In genomic region chr3:58433400-58434169, GRCh38 we compare ENCODE assay signal across 8 cellular contexts. TPM values are rescaled to one million over a fixed set of nuclear protein-coding genes. Genes with fewer than 3 reads are reported as not detected.
DNase-seq lines count a peak whose midpoint lies in the region; ATAC-seq and TF ChIP-seq lines count a peak whose summit lies in the region.

Gene PDHB, minus strand, starts transcription at chr3:58433832. Its CDS starts 23 bp downstream, at chr3:58433809.

- H3K36me3 ChIP-seq in Peyer's patch (peaks cover 0 to 35% (median 5%) of the 10 kb centered on the region in 3 donors), esophagus muscularis mucosa (peaks cover 27 to 38% (median 34%) of the 10 kb centered on the region in 4 donors)

- H3K27me3 ChIP-seq in Peyer's patch (no peaks in the 10 kb centered on the region), esophagus muscularis mucosa (no peaks in the 10 kb centered on the region)

- DNase-seq in DMS53 treated with DMSO at 0.1 percent for 48 hours (lab: John Stamatoyannopoulos, UW; ENCODE audit: unreplicated experiment): peak; percentile 31
- peak; percentile 83 for DNase-seq in Jurkat, Clone E6-1 (ENCODE audit: low read depth, low spot score)
- DNase-seq in Peyer's patch: peak; percentile 88 to 96 (median 95)
- peak; percentile 94 to 95 for DNase-seq in activated T-cell treated with anti-CD3 and anti-CD28 coated beads, Interleukin-2, amount 50 U/mL, for 48 hours
- peak; percentile 97 for DNase-seq in esophagus muscularis mucosa (ENCODE audit: extremely low spot score)
- peak; percentile 93 for DNase-seq in myocyte (ENCODE audit: low read depth)
- peak; percentile 77 to 87 for DNase-seq in stimulated activated CD8-positive, alpha-beta memory T cell treated with anti-CD3 and anti-CD28 coated beads, Interleukin-7, amount 100 ng/mL, for 4 hours (ENCODE audit: low read depth in 2 of 2)

- H3K27ac ChIP-seq in Peyer's patch (peak within 1 kb of the TSS; percentile 91 to 94 (median 94)), esophagus muscularis mucosa (replicated peaks in 1 of 4) (peak within 1 kb of the TSS; percentile 82 to 95 (median 90))

- TF ChIP-seq EP300 in esophagus muscularis mucosa (IDR thresholded peaks at IDR 0.05): no peak

- no peaks in the 10 kb centered on the region for H3K9me3 ChIP-seq in Peyer's patch
- no peaks in the 10 kb centered on the region for H3K9me3 ChIP-seq in esophagus muscularis mucosa

- ATAC-seq in GM21717 (IDR thresholded peaks at IDR 0.05; ENCODE audit: unreplicated experiment): peak; percentile 93

- intact Hi-C loops in esophagus muscularis mucosa (cut with DNase I): loop anchor here (2.0 kb wide), 1 partner anchor 57 kb away; no protein-coding TSS in a partner anchor

- 0% methylated on average over 6 of the region's 67 CpGs for WGBS in esophagus muscularis mucosa

- TF ChIP-seq CTCF in Peyer's patch (IDR thresholded peaks at IDR 0.05) (peak in 1 of 6 experiments; percentile 6), esophagus muscularis mucosa (IDR thresholded peaks at IDR 0.05) (no peak)

- H3K4me1 ChIP-seq in Peyer's patch (peaks cover 5 to 10% (median 8%) of the 10 kb centered on the region in 4 donors), esophagus muscularis mucosa (peaks cover 26 to 68% (median 59%) of the 10 kb centered on the region in 4 donors)

- TF ChIP-seq POLR2A in Peyer's patch (IDR thresholded peaks at IDR 0.05) (peak; percentile 77 to 82), esophagus muscularis mucosa (IDR thresholded peaks at IDR 0.05; ENCODE audit: low read depth) (peak; percentile 66)

- peak within 1 kb of the TSS; percentile 70 for H3K4me3 ChIP-seq in Jurkat, Clone E6-1 (ENCODE audit: low read length)
- peak within 1 kb of the TSS; percentile 76 to 91 (median 86) for H3K4me3 ChIP-seq in Peyer's patch
- peak within 1 kb of the TSS; percentile 61 to 79 (median 72) for H3K4me3 ChIP-seq in esophagus muscularis mucosa

RNA-seq across cellular contexts. Expression of gene PDHB, which starts in this region (rescaled TPM):
- 115 TPM for polyA plus RNA-seq in Jurkat, Clone E6-1 (2012; ENCODE audit: insufficient read depth, insufficient read length)
- total RNA-seq in Peyer's patch (100 to 1,000 TPM in 2 of 4 donors, 10 to 100 TPM in 2; 66.6 to 126 (median 96.8) TPM), esophagus muscularis mucosa (100 to 1,000 TPM; 100 to 138 (median 122) TPM), myocyte (196 and 319 TPM in 2 replicates)
- 124 TPM for polyA plus RNA-seq in myocyte (2012)

Comparison
In these comparisons a context has a peak if more than half of its experiments do, and no peak if none do; other contexts are left out.
1. Peak in every context shown above with its lines: DNase-seq, ATAC-seq, H3K4me3 ChIP-seq and H3K27ac ChIP-seq.
2. DNase-seq: peak in every context shown above with its lines; median percentile 97 in esophagus muscularis mucosa; 95 in Peyer's patch; 94 in activated T-cell treated with anti-CD3 and anti-CD28 coated beads, Interleukin-2, amount 50 U/mL, for 48 hours; 93 in myocyte; 83 in Jurkat, Clone E6-1; 82 in stimulated activated CD8-positive, alpha-beta memory T cell treated with anti-CD3 and anti-CD28 coated beads, Interleukin-7, amount 100 ng/mL, for 4 hours; 31 in DMS53 treated with DMSO at 0.1 percent for 48 hours.